Comparison of ENCODE assay signal across 8 cellular contexts in the genomic region with DNA sequence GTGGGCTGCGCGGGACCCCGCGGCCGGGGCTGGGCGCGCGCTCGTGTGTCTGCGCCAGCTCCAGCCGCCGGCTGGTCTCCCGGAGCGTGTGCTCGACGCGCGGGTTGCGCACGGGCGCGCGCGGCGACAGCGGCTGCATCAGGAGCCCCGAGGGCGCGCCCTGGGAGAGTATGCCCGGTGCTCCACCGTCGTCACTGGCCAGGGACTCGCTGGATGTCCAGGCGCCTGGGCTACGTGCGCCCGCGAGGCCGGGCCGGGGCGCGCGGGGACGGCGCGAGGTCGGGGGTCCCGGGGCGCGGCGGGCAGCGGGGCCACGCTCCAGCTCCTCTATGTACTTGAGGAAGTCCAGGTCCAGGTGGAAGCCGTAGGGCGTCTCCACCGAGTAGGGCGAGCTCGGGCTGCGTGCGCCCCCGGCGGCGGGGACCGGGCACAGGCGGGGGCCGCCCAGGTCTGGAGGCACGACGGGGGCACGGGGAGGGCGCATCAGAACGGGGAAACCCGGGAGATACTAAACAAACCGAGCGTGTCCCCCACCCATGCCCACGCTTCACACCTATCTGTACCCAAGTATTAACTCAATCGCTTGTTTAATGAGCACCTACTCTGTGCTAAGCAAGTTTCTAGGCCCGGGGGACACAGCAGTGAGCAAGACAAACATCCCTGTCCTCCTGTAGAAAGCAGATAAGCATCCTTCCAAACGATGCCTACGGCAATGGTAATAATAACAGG. TPM values are rescaled to one million over a fixed set of nuclear protein-coding genes. Genes with fewer than 3 reads are reported as not detected.
DNase-seq lines count a peak whose midpoint lies in the region; ATAC-seq and TF ChIP-seq lines count a peak whose summit lies in the region.

No MANE protein-coding gene starts in this region.

- peaks cover 22% of the 10 kb centered on the region for H3K4me1 ChIP-seq in SJSA1 (replicated peaks)
- H3K4me1 ChIP-seq in esophagus squamous epithelium = peaks cover 13 to 49% (median 29%) of the 10 kb centered on the region in 3 donors

- H3K27ac Mint-ChIP-seq in activated naive CD4-positive, alpha-beta T cell treated with anti-CD3 and anti-CD28 coated beads for 36 hours = no peak overlapping the region
- no peak overlapping the region for H3K27ac Mint-ChIP-seq in stimulated activated naive B cell treated with anti-CD40 and anti-IgM and Interleukin-4, amounts not matched to agents 10 μg/mL and 1 μg/mL and 100 μg/mL, for 72 hours

- H3K9me3 Mint-ChIP-seq in activated naive CD4-positive, alpha-beta T cell treated with anti-CD3 and anti-CD28 coated beads for 36 hours = no peaks in the 10 kb centered on the region
- no peaks in the 10 kb centered on the region for H3K9me3 Mint-ChIP-seq in stimulated activated naive B cell treated with anti-CD40 and anti-IgM and Interleukin-4, amounts not matched to agents 10 μg/mL and 1 μg/mL and 100 μg/mL, for 72 hours

- H3K4me3 Mint-ChIP-seq in activated naive CD4-positive, alpha-beta T cell treated with anti-CD3 and anti-CD28 coated beads for 36 hours = peak overlapping the region; percentile 51
- H3K4me3 Mint-ChIP-seq in stimulated activated naive B cell treated with anti-CD40 and anti-IgM and Interleukin-4, amounts not matched to agents 10 μg/mL and 1 μg/mL and 100 μg/mL, for 72 hours = peak overlapping the region; percentile 57 to 59

- peak; percentile 32 for DNase-seq in activated naive CD4-positive, alpha-beta T cell treated with anti-CD3 and anti-CD28 coated beads for 36 hours
- no peak for DNase-seq in activated naive CD4-positive, alpha-beta T cell (lab: John Stamatoyannopoulos, UW)
- DNase-seq in SJSA1 (ENCODE audit: low read depth in 1 of 2, low spot score in 2 of 2) (no peak), esophagus squamous epithelium (lab: John Stamatoyannopoulos, UW) (no peak), T1000 (lab: John Stamatoyannopoulos, UW) (no peak)
- DNase-seq in stimulated activated naive B cell treated with anti-CD40 and anti-IgM and Interleukin-4, amounts not matched to agents 10 μg/mL and 1 μg/mL and 100 μg/mL, for 72 hours = peak; percentile 35

- H3K27me3 Mint-ChIP-seq in activated naive CD4-positive, alpha-beta T cell treated with anti-CD3 and anti-CD28 coated beads for 36 hours (ENCODE audit: low read depth) = peaks cover 25% of the 10 kb centered on the region
- H3K27me3 Mint-ChIP-seq in stimulated activated naive B cell treated with anti-CD40 and anti-IgM and Interleukin-4, amounts not matched to agents 10 μg/mL and 1 μg/mL and 100 μg/mL, for 72 hours = peaks cover 26 to 69% of the 10 kb centered on the region in 2 donors

- WGBS in esophagus squamous epithelium, 2 donors = 8 to 30% methylated on average over 8 to 16 of the region's 79 CpGs

- H3K27me3 ChIP-seq in SJSA1 (replicated peaks) (peaks cover 39% of the 10 kb centered on the region), esophagus squamous epithelium (peaks cover 0 to 66% (median 5%) of the 10 kb centered on the region in 4 donors)

- H3K27ac ChIP-seq in SJSA1 (no peak overlapping the region), esophagus squamous epithelium (peak overlapping the region in 2 of 4 donors; percentile 10)

- H3K9me3 ChIP-seq in SJSA1 (replicated peaks) (peaks cover 7% of the 10 kb centered on the region), esophagus squamous epithelium (no peaks in the 10 kb centered on the region)

- no peak for TF ChIP-seq POLR2A in esophagus squamous epithelium (IDR thresholded peaks at IDR 0.05)

- peak in 1 of 6 experiments; percentile 39 for TF ChIP-seq CTCF in esophagus squamous epithelium (IDR thresholded peaks at IDR 0.05)

- no peaks in the 10 kb centered on the region for H3K36me3 Mint-ChIP-seq in activated naive CD4-positive, alpha-beta T cell treated with anti-CD3 and anti-CD28 coated beads for 36 hours (ENCODE audit: low read depth)
- H3K36me3 Mint-ChIP-seq in stimulated activated naive B cell treated with anti-CD40 and anti-IgM and Interleukin-4, amounts not matched to agents 10 μg/mL and 1 μg/mL and 100 μg/mL, for 72 hours = no peaks in the 10 kb centered on the region

- ATAC-seq in stimulated activated naive B cell treated with anti-CD40 and anti-IgM and Interleukin-4, amounts not matched to agents 10 μg/mL and 1 μg/mL and 100 μg/mL, for 72 hours (replicated peaks) = peak; percentile 63 to 73
- ATAC-seq in GM21529 (IDR thresholded peaks at IDR 0.05; ENCODE audit: unreplicated experiment) (no peak), HG03025 (IDR thresholded peaks at IDR 0.05; ENCODE audit: low FRiP score, unreplicated experiment) (no peak)

- intact Hi-C loops in activated naive CD4-positive, alpha-beta T cell treated with anti-CD3 and anti-CD28 coated beads for 36 hours (cut with micrococcal nuclease) = no loop called here
- intact Hi-C loops in esophagus squamous epithelium (cut with DNase I) = no loop called here

- CTCF ChIA-PET in activated naive CD4-positive, alpha-beta T cell treated with anti-CD3 and anti-CD28 coated beads for 36 hours (lab: Charles Lee) = interaction anchor here (1.0 to 1.8 kb wide), 6 partner anchors 9 to 170 kb away, joined by 3 to 10 read pairs (median 4); a partner anchor contains a TSS

- peaks cover 4% of the 10 kb centered on the region for H3K4me1 Mint-ChIP-seq in activated naive CD4-positive, alpha-beta T cell treated with anti-CD3 and anti-CD28 coated beads for 36 hours (ENCODE audit: low read depth)
- peaks cover 13 to 17% of the 10 kb centered on the region in 2 donors for H3K4me1 Mint-ChIP-seq in stimulated activated naive B cell treated with anti-CD40 and anti-IgM and Interleukin-4, amounts not matched to agents 10 μg/mL and 1 μg/mL and 100 μg/mL, for 72 hours

- H3K4me3 ChIP-seq in SJSA1 = peak overlapping the region; percentile 29
- peak overlapping the region; percentile 31 to 68 (median 44) for H3K4me3 ChIP-seq in esophagus squamous epithelium

- H3K36me3 ChIP-seq in SJSA1 (no peaks in the 10 kb centered on the region), esophagus squamous epithelium (no peaks in the 10 kb centered on the region)

RNA-seq across cellular contexts. Expression of a gene that starts 7.6 kb away (rescaled TPM):
- total RNA-seq in activated naive CD4-positive, alpha-beta T cell treated with anti-CD3 and anti-CD28 coated beads for 36 hours = under 1 TPM; 0.17 to 0.36 TPM
- not detected in 2 replicates for total RNA-seq in SJSA1 (2014; rRNA removed; shearing (Covaris generic))
- total RNA-seq in esophagus squamous epithelium = 1 to 10 TPM; 2.9 to 8.8 (median 4.4) TPM

RNA-seq across cellular contexts. Expression of a gene that starts 14.2 kb away (rescaled TPM):
- 1,000 to 10,000 TPM; 2,814 to 3,007 TPM for total RNA-seq in activated naive CD4-positive, alpha-beta T cell treated with anti-CD3 and anti-CD28 coated beads for 36 hours
- total RNA-seq in SJSA1 (2014; rRNA removed; shearing (Covaris generic)) = 164 and 220 TPM in 2 replicates
- 100 to 1,000 TPM; 267 to 710 (median 400) TPM for total RNA-seq in esophagus squamous epithelium

RNA-seq across cellular contexts. Expression of a gene that starts 14.3 kb away (rescaled TPM):
- 100 to 1,000 TPM in 1 of 2 experiments, 10 to 100 TPM in 1; 95.9 to 104 TPM for total RNA-seq in activated naive CD4-positive, alpha-beta T cell treated with anti-CD3 and anti-CD28 coated beads for 36 hours
- 33.5 and 58.1 TPM in 2 replicates for total RNA-seq in SJSA1 (2014; rRNA removed; shearing (Covaris generic))
- total RNA-seq in esophagus squamous epithelium = 10 to 100 TPM; 23.8 to 40.6 (median 32.8) TPM

RNA-seq across cellular contexts. Expression of a gene that starts 27.3 kb away (rescaled TPM):
- 10 to 100 TPM; 37.6 to 40.1 TPM for total RNA-seq in activated naive CD4-positive, alpha-beta T cell treated with anti-CD3 and anti-CD28 coated beads for 36 hours
- total RNA-seq in SJSA1 (2014; rRNA removed; shearing (Covaris generic)) = 113 and 154 TPM in 2 replicates
- total RNA-seq in esophagus squamous epithelium = 10 to 100 TPM in 3 of 4 donors, 1 to 10 TPM in 1; 8.7 to 27.0 (median 22.3) TPM

RNA-seq across cellular contexts. Expression of a gene that starts 28.4 kb away (rescaled TPM):
- total RNA-seq in activated naive CD4-positive, alpha-beta T cell treated with anti-CD3 and anti-CD28 coated beads for 36 hours = not detected
- 1.5 and 3.4 TPM in 2 replicates for total RNA-seq in SJSA1 (2014; rRNA removed; shearing (Covaris generic))
- 10 to 100 TPM; 17.0 to 37.1 (median 19.2) TPM for total RNA-seq in esophagus squamous epithelium

Comparison
In these comparisons a context has a peak if more than half of its experiments do, and no peak if none do; other contexts are left out.
1. DNase-seq: peak in activated naive CD4-positive, alpha-beta T cell treated with anti-CD3 and anti-CD28 coated beads for 36 hours (single experiment) and stimulated activated naive B cell treated with anti-CD40 and anti-IgM and Interleukin-4, amounts not matched to agents 10 μg/mL and 1 μg/mL and 100 μg/mL, for 72 hours (single experiment); none in activated naive CD4-positive, alpha-beta T cell (0 of 4), SJSA1 (0 of 2), esophagus squamous epithelium (single experiment) and T1000 (single experiment).
2. ATAC-seq: peak in stimulated activated naive B cell treated with anti-CD40 and anti-IgM and Interleukin-4, amounts not matched to agents 10 μg/mL and 1 μg/mL and 100 μg/mL, for 72 hours (2 of 2); none in GM21529 (single experiment) and HG03025 (single experiment).